13 cellular contexts compared by ENCODE assay signal in the genomic region with DNA sequence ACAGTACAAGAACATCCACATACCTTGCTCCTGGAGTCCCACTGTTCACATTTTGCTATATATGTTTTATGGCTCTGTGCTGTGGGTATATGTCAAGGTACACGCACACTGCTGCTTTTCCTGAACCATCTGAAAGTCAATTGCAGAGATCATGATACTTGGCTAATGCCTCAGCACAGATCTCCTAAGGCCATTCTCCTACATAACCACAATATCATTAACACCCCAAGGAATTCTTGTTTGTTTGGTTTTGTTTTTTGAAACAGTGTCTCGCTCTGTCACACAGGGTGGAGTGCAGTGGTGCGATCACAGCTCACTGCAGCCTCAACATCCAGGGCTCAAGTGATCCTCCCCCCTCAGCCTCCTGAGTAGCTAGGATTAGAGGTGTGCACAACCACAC. TPM values are rescaled to one million over a fixed set of nuclear protein-coding genes. Genes with fewer than 3 reads are reported as not detected.
DNase-seq lines count a peak whose midpoint lies in the region; ATAC-seq and TF ChIP-seq lines count a peak whose summit lies in the region.
"Had no signal": no experiment of that assay in that cellular context is flagged by ENCODE, and none has a peak within 500 bp of the region (broad histone marks: within the 10 kb centered on the region; RNA-seq: fewer than 3 reads in every experiment).

No MANE protein-coding gene starts in this region.

- CTCF ChIA-PET in CD4-positive, alpha-beta T cell (lab: Charles Lee), result interaction anchor here (1.6 kb wide), 1 partner anchor 9 kb away, joined by 3 read pairs; no protein-coding TSS in a partner anchor

- peak overlapping the region; percentile 37 to 91 (median 80) for H3K27ac ChIP-seq in heart left ventricle
- H3K27ac ChIP-seq in CD4-positive, alpha-beta T cell (ENCODE audit: low read depth, low read length), result no peak overlapping the region
- H3K27ac ChIP-seq: thoracic aorta had no signal

- H3K4me3 ChIP-seq in heart left ventricle, result no peak overlapping the region
- H3K4me3 ChIP-seq: thoracic aorta had no signal

- peak overlapping the region; percentile 47 for H3K27ac Mint-ChIP-seq in activated T-helper 17 cell treated with anti-CD3 and anti-CD28 coated beads, Interleukin-2, amount 50 U/mL, for 72 hours
- peak overlapping the region; percentile 25 for H3K27ac Mint-ChIP-seq in memory B cell
- H3K27ac Mint-ChIP-seq in type B pancreatic cell, result peak overlapping the region; percentile 66
- H3K27ac Mint-ChIP-seq in CD4-positive, alpha-beta T cell, result no peak overlapping the region

- no peak overlapping the region for H3K4me3 Mint-ChIP-seq in activated T-helper 17 cell treated with anti-CD3 and anti-CD28 coated beads, Interleukin-2, amount 50 U/mL, for 72 hours
- H3K4me3 Mint-ChIP-seq in memory B cell, result no peak overlapping the region
- H3K4me3 Mint-ChIP-seq in type B pancreatic cell, result no peak overlapping the region
- H3K4me3 Mint-ChIP-seq in CD4-positive, alpha-beta T cell, result no peak overlapping the region

- POLR2A ChIA-PET in CD4-positive, alpha-beta T cell (lab: Charles Lee), result no interaction called here

- TF ChIP-seq POLR2A in heart left ventricle (IDR thresholded peaks at IDR 0.05), result no peak

- H3K36me3 Mint-ChIP-seq in activated T-helper 17 cell treated with anti-CD3 and anti-CD28 coated beads, Interleukin-2, amount 50 U/mL, for 72 hours (ENCODE audit: low read depth), result no peaks in the 10 kb centered on the region
- H3K36me3 Mint-ChIP-seq in memory B cell (peaks cover 2% of the 10 kb centered on the region), type B pancreatic cell (peaks cover 3% of the 10 kb centered on the region)
- H3K36me3 Mint-ChIP-seq in CD4-positive, alpha-beta T cell (ENCODE audit: low read depth), result no peaks in the 10 kb centered on the region

- H3K36me3 ChIP-seq in heart left ventricle, result peaks cover 0 to 3% (median 0%) of the 10 kb centered on the region in 9 donors
- H3K36me3 ChIP-seq: thoracic aorta had no signal

- no peaks in the 10 kb centered on the region for H3K9me3 Mint-ChIP-seq in activated T-helper 17 cell treated with anti-CD3 and anti-CD28 coated beads, Interleukin-2, amount 50 U/mL, for 72 hours
- no peaks in the 10 kb centered on the region for H3K9me3 Mint-ChIP-seq in memory B cell
- H3K9me3 Mint-ChIP-seq in type B pancreatic cell, result no peaks in the 10 kb centered on the region
- H3K9me3 Mint-ChIP-seq in CD4-positive, alpha-beta T cell, result no peaks in the 10 kb centered on the region

- intact Hi-C loops in heart left ventricle (cut with DNase I), result no loop called here
- intact Hi-C loops in left ventricle myocardium superior (cut with micrococcal nuclease), result no loop called here
- intact Hi-C loops in CD4-positive, alpha-beta T cell (cut with DNase I, micrococcal nuclease), result no loop called here

- TF ChIP-seq CTCF in heart left ventricle (IDR thresholded peaks at IDR 0.05) (no peak), type B pancreatic cell (conservative IDR thresholded peaks at IDR 0.05) (no peak)
- TF ChIP-seq CTCF in CD4-positive, alpha-beta T cell (IDR thresholded peaks at IDR 0.05), result no peak

- no peaks in the 10 kb centered on the region for H3K27me3 Mint-ChIP-seq in activated T-helper 17 cell treated with anti-CD3 and anti-CD28 coated beads, Interleukin-2, amount 50 U/mL, for 72 hours
- H3K27me3 Mint-ChIP-seq in memory B cell, result no peaks in the 10 kb centered on the region
- H3K27me3 Mint-ChIP-seq in type B pancreatic cell, result no peaks in the 10 kb centered on the region
- no peaks in the 10 kb centered on the region for H3K27me3 Mint-ChIP-seq in CD4-positive, alpha-beta T cell

- peaks cover 6% of the 10 kb centered on the region for H3K4me1 Mint-ChIP-seq in activated T-helper 17 cell treated with anti-CD3 and anti-CD28 coated beads, Interleukin-2, amount 50 U/mL, for 72 hours
- H3K4me1 Mint-ChIP-seq in memory B cell, result peaks cover 19% of the 10 kb centered on the region
- peaks cover 40% of the 10 kb centered on the region for H3K4me1 Mint-ChIP-seq in type B pancreatic cell (ENCODE audit: unreplicated experiment)
- peaks cover 4% of the 10 kb centered on the region for H3K4me1 Mint-ChIP-seq in CD4-positive, alpha-beta T cell (ENCODE audit: low read depth)

- peaks cover 9 to 67% (median 48%) of the 10 kb centered on the region in 12 donors for H3K4me1 ChIP-seq in heart left ventricle

- H3K27me3 ChIP-seq in heart left ventricle, result no peaks in the 10 kb centered on the region
- H3K27me3 ChIP-seq in CD4-positive, alpha-beta T cell (ENCODE audit: control insufficient read depth, insufficient read depth, low read length), result no peaks in the 10 kb centered on the region

- WGBS in heart left ventricle, 4 donors, result 71 to 87% (median 78%) methylated on average over 3 of the region's 3 CpGs

- DNase-seq in heart left ventricle (no peak), left ventricle myocardium superior (no peak), memory B cell (ENCODE audit: low spot score in 2 of 2) (no peak), type B pancreatic cell (ENCODE audit: extremely low spot score, unreplicated experiment) (no peak), GM19240 (ENCODE audit: insufficient read length, low spot score) (no peak)
- no peak for DNase-seq in CD4-positive, alpha-beta T cell
- DNase-seq: activated CD8-positive, alpha-beta memory T cell treated with anti-CD3 and anti-CD28 coated beads, Interleukin-2, amount 50 U/mL, for 4 hours; DMS79; midbrain; NCI-H2227 treated with DMSO at 0.1 percent for 48 hours had no signal

- ATAC-seq in heart left ventricle, result no peak
- no peak for ATAC-seq in left ventricle myocardium superior
- ATAC-seq in activated T-helper 17 cell treated with anti-CD3 and anti-CD28 coated beads, Interleukin-2, amount 50 U/mL, for 72 hours (replicated peaks), result no peak
- ATAC-seq in memory B cell (ENCODE audit: low read depth), result no peak
- ATAC-seq in HG03571 (IDR thresholded peaks at IDR 0.05; ENCODE audit: unreplicated experiment), result no peak
- ATAC-seq in CD4-positive, alpha-beta T cell (ENCODE audit: poor library complexity), result no peak

- no peaks in the 10 kb centered on the region for H3K9me3 ChIP-seq in heart left ventricle
- no peaks in the 10 kb centered on the region for H3K9me3 ChIP-seq in CD4-positive, alpha-beta T cell (ENCODE audit: control insufficient read depth, low read length)
- H3K9me3 ChIP-seq: thoracic aorta had no signal

RNA-seq across cellular contexts. Expression of gene CTNNBIP1, which starts 16.0 kb away (rescaled TPM):
- 10 to 100 TPM; 32.2 to 62.0 (median 42.9) TPM for total RNA-seq in heart left ventricle
- polyA plus RNA-seq in heart left ventricle, result 10 to 100 TPM; 25.4 to 37.8 TPM
- 45.9 TPM for total RNA-seq in left ventricle myocardium superior
- 1 to 10 TPM; 5.6 to 9.7 TPM for total RNA-seq in activated T-helper 17 cell treated with anti-CD3 and anti-CD28 coated beads, Interleukin-2, amount 50 U/mL, for 72 hours
- total RNA-seq in type B pancreatic cell (ENCODE audit: low replicate concordance), result 51.8 and 54.1 TPM in 2 replicates
- total RNA-seq in CD4-positive, alpha-beta T cell, result 1 to 10 TPM; 6.6 to 6.8 TPM

RNA-seq across cellular contexts. Expression of gene LZIC, which starts 49.1 kb away (rescaled TPM):
- total RNA-seq in heart left ventricle (10 to 100 TPM; 30.8 to 37.7 (median 34.9) TPM), left ventricle myocardium superior (38.5 TPM), type B pancreatic cell (ENCODE audit: low replicate concordance) (37.9 and 41.8 TPM in 2 replicates)
- 10 to 100 TPM; 18.5 to 30.7 TPM for polyA plus RNA-seq in heart left ventricle
- 10 to 100 TPM; 17.4 to 28.4 TPM for total RNA-seq in activated T-helper 17 cell treated with anti-CD3 and anti-CD28 coated beads, Interleukin-2, amount 50 U/mL, for 72 hours
- total RNA-seq in CD4-positive, alpha-beta T cell, result 10 to 100 TPM; 16.0 to 18.1 TPM

RNA-seq across cellular contexts. Expression of gene NMNAT1, which starts 49.2 kb away (rescaled TPM):
- total RNA-seq in heart left ventricle (10 to 100 TPM; 11.0 to 24.2 (median 17.2) TPM), left ventricle myocardium superior (20.8 TPM), type B pancreatic cell (ENCODE audit: low replicate concordance) (11.9 and 12.7 TPM in 2 replicates)
- 10 to 100 TPM; 12.2 to 13.7 TPM for polyA plus RNA-seq in heart left ventricle
- 1 to 10 TPM; 5.5 to 8.4 TPM for total RNA-seq in activated T-helper 17 cell treated with anti-CD3 and anti-CD28 coated beads, Interleukin-2, amount 50 U/mL, for 72 hours
- 1 to 10 TPM in 1 of 2 experiments, under 1 TPM in 1; 0.66 to 1.0 TPM for total RNA-seq in CD4-positive, alpha-beta T cell
